In the genomic region with DNA sequence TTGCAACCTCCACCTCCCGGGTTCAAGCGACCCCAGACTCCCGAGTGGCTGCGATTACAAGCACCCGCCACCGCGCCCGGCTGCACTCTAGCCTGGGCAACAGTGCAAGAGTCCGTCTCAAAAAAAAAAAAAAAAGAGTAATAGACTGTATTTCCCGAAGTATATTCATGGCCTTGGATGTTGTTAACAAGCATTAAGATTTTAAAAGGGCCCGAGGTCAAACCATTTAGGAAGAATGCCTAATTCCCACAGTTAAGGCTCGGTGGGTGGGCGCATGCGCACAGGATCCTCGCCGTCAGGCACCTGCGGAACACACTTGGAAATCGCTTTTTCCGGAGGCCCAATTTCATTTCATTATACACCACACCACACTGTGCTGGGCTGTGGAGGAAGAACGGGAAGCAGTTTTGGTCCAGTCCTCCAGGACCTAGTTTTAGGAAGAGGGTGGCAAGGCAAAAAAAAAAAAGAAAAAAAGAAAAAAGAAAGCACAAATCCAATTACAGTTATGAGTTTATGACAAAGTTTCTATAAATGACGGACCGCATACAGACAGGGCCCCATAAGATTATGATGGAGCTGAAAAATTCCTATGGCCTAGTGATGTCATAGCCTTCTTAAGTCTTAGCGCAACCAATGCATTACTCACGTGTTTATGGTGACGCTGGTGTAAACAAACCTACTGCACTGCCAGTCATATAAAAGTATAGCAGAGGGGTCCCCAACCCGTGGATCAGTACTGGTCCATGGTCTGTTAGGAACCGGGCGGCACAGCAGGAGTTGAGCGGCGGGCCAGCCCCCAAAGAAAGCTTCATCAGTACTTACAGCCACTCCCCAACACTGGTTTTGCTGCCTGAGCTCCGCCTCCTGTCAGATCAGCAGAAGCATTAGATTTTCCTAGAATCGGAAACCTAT, we compare ENCODE assay signal across 8 cellular contexts. TPM values are rescaled to one million over a fixed set of nuclear protein-coding genes. Genes with fewer than 3 reads are reported as not detected.
DNase-seq lines count a peak whose midpoint lies in the region; ATAC-seq and TF ChIP-seq lines count a peak whose summit lies in the region.

No MANE protein-coding gene starts in this region.

- H3K4me1 Mint-ChIP-seq in activated T-cell treated with anti-CD3 and anti-CD28 coated beads, Interleukin-2, amount 50 U/mL, for 72 hours (ENCODE audit: low read depth): peaks cover 22% of the 10 kb centered on the region

- H3K36me3 ChIP-seq in IMR-90 (ENCODE audit: control insufficient read depth, insufficient read depth, low read length): no peaks in the 10 kb centered on the region
- H3K36me3 ChIP-seq in neutrophil: no peaks in the 10 kb centered on the region

- H3K9me3 ChIP-seq in IMR-90 (ENCODE audit: control insufficient read depth, insufficient read depth, low read length) (no peaks in the 10 kb centered on the region), neutrophil (no peaks in the 10 kb centered on the region)

- peak overlapping the region; percentile 91 for H3K4me2 ChIP-seq in IMR-90 (ENCODE audit: low read depth, low read length)

- H3K9me1 ChIP-seq in IMR-90 (ENCODE audit: insufficient read depth, low read length): no peaks in the 10 kb centered on the region

- TF ChIP-seq CTCF in IMR-90 (conservative IDR thresholded peaks at IDR 0.05; ENCODE audit: low read depth, low read length): no peak
- no peak for TF ChIP-seq CTCF in fibroblast of villous mesenchyme (IDR thresholded peaks at IDR 0.05; ENCODE audit: insufficient read depth, low read depth, low read length)
- no peak for TF ChIP-seq CTCF in neutrophil (IDR thresholded peaks at IDR 0.05)
- TF ChIP-seq CTCF in omental fat pad (IDR thresholded peaks at IDR 0.05): no peak

- H4K5ac ChIP-seq in IMR-90 (ENCODE audit: low read depth, low read length): no peak overlapping the region

- H3K27me3 ChIP-seq in IMR-90 (ENCODE audit: control insufficient read depth, insufficient read depth, low read length): peaks cover 4% of the 10 kb centered on the region
- H3K27me3 ChIP-seq in neutrophil: peaks cover 26% of the 10 kb centered on the region

- TF ChIP-seq POLR2A in IMR-90 (IDR thresholded peaks at IDR 0.05; ENCODE audit: low read depth, low read length): no peak

- peak; percentile 63 for ATAC-seq in IMR-90 (ENCODE audit: low read depth)
- ATAC-seq in activated T-cell treated with anti-CD3 and anti-CD28 coated beads, Interleukin-2, amount 50 U/mL, for 72 hours (replicated peaks in 1 of 2): peak; percentile 66 to 80
- no peak for ATAC-seq in omental fat pad (ENCODE audit: low FRiP score)
- no peak for ATAC-seq in HG02970 (IDR thresholded peaks at IDR 0.05; ENCODE audit: low FRiP score, unreplicated experiment)

- dilution Hi-C loops in IMR-90 (cut with HindIII; ENCODE audit: low sequenced_read_pairs, unreplicated experiment): no loop called here

- H3K27ac ChIP-seq in IMR-90 (ENCODE audit: insufficient read depth, low read length): no peak overlapping the region
- H3K27ac ChIP-seq in neutrophil: no peak overlapping the region

- intact Hi-C loops in IMR-90 (cut with micrococcal nuclease): no loop called here

- TF ChIP-seq RAD21 in IMR-90 (IDR thresholded peaks at IDR 0.05; ENCODE audit: low read length): no peak

- H4K20me1 ChIP-seq in IMR-90 (ENCODE audit: insufficient read depth, low read length): no peaks in the 10 kb centered on the region; the same call in 1 of the 2 replicates

- H3K23ac ChIP-seq in IMR-90 (ENCODE audit: low read depth, low read length): no peak overlapping the region

- H3K9ac ChIP-seq in IMR-90 (ENCODE audit: low read depth, low read length): no peak overlapping the region

- H3K56ac ChIP-seq in IMR-90 (ENCODE audit: extremely low read depth, insufficient read depth, low read length): no peak overlapping the region

- WGBS in IMR-90 (ENCODE audit: extremely low coverage in 2 of 2, insufficient read length in 1 of 2), 2 experiments: 11% methylated on average over 6 of the region's 32 CpGs; no CpG with 5 or more reads in 1 of the 2 experiments

- H2AK5ac ChIP-seq in IMR-90 (ENCODE audit: low read depth, low read length): no peak overlapping the region

- H3K14ac ChIP-seq in IMR-90 (replicated peaks; ENCODE audit: low read depth, low read length): no peak overlapping the region

- no peak overlapping the region for H3K18ac ChIP-seq in IMR-90 (ENCODE audit: low read depth, low read length)

- CTCF ChIA-PET in IMR-90 (lab: Yijun Ruan, JAX): no interaction called here

- no peak overlapping the region for H2BK15ac ChIP-seq in IMR-90 (ENCODE audit: low read depth, low read length)

- in situ Hi-C loops in IMR-90 (cut with MboI; ENCODE audit: low sequenced_read_pairs): no loop called here

- no peak overlapping the region for H2BK5ac ChIP-seq in IMR-90 (ENCODE audit: low read depth, low read length, poor library complexity, severe bottlenecking)

- H2AFZ ChIP-seq in IMR-90 (replicated peaks; ENCODE audit: low read length, poor library complexity): peak overlapping the region; percentile 84

- H4K91ac ChIP-seq in IMR-90 (ENCODE audit: insufficient read depth, low read depth, low read length): no peak overlapping the region

- H3K9me3 Mint-ChIP-seq in activated T-cell treated with anti-CD3 and anti-CD28 coated beads, Interleukin-2, amount 50 U/mL, for 72 hours: no peaks in the 10 kb centered on the region

- no peak overlapping the region for H2BK120ac ChIP-seq in IMR-90 (ENCODE audit: low read depth, low read length)

- H3K4me3 ChIP-seq in IMR-90 (ENCODE audit: insufficient read depth, low read depth, low read length) (peak overlapping the region; percentile 25), fibroblast of villous mesenchyme (ENCODE audit: low read depth, low read length) (peak overlapping the region; percentile 51), neutrophil (ENCODE audit: low read depth in 1 of 2, low read length in 1 of 2) (peak overlapping the region; percentile 53 to 54)

- H3K4me3 Mint-ChIP-seq in activated T-cell treated with anti-CD3 and anti-CD28 coated beads, Interleukin-2, amount 50 U/mL, for 72 hours: peak overlapping the region; percentile 88 to 90

- no peak overlapping the region for H3K4ac ChIP-seq in IMR-90 (ENCODE audit: low read depth, low read length)

- DNase-seq in DMS79 treated with DMSO at 0.1 percent for 48 hours (lab: John Stamatoyannopoulos, UW): peak; percentile 57
- peak; percentile 81 for DNase-seq in IMR-90
- peak; percentile 44 to 45 for DNase-seq in activated T-cell treated with anti-CD3 and anti-CD28 coated beads, Interleukin-2, amount 50 U/mL, for 72 hours
- peak; percentile 72 for DNase-seq in fibroblast of villous mesenchyme (ENCODE audit: low read depth)
- DNase-seq in omental fat pad (ENCODE audit: low spot score): no peak
- no peak for DNase-seq in NCI-H146 treated with DMSO at 0.1 percent for 48 hours (lab: John Stamatoyannopoulos, UW; ENCODE audit: unreplicated experiment)

- H3K79me1 ChIP-seq in IMR-90 (ENCODE audit: low read depth in 1 of 2, low read length in 2 of 2): no peaks in the 10 kb centered on the region

- H4K8ac ChIP-seq in IMR-90 (ENCODE audit: low read depth in 2 of 2, low read length in 2 of 2): no peak overlapping the region

- H3K36me3 Mint-ChIP-seq in activated T-cell treated with anti-CD3 and anti-CD28 coated beads, Interleukin-2, amount 50 U/mL, for 72 hours (ENCODE audit: insufficient read depth in 2 of 2): no peaks in the 10 kb centered on the region

- BruUV-seq in IMR-90 (replicated peaks; lab: Mats Ljungman, UMichigan): no TSS peak

- H3K27ac Mint-ChIP-seq in activated T-cell treated with anti-CD3 and anti-CD28 coated beads, Interleukin-2, amount 50 U/mL, for 72 hours: no peak overlapping the region

- H3K4me1 ChIP-seq in IMR-90 (ENCODE audit: control insufficient read depth, insufficient read depth, low read length) (no peaks in the 10 kb centered on the region), neutrophil (ENCODE audit: control insufficient read depth in 1 of 2, insufficient read depth in 1 of 2, low read depth in 1 of 2, low read length in 1 of 2) (peaks cover 11 to 20% of the 10 kb centered on the region in 2 experiments)

- no peak overlapping the region for H2AK9ac ChIP-seq in IMR-90 (replicated peaks; ENCODE audit: low read depth, low read length, poor library complexity)

- POLR2A ChIA-PET in IMR-90 (lab: Charles Lee; ENCODE audit: unreplicated experiment): no interaction called here

- H2BK20ac ChIP-seq in IMR-90 (ENCODE audit: low read depth, low read length): no peak overlapping the region

- H3K27me3 Mint-ChIP-seq in activated T-cell treated with anti-CD3 and anti-CD28 coated beads, Interleukin-2, amount 50 U/mL, for 72 hours (ENCODE audit: low read depth): peaks cover 6% of the 10 kb centered on the region

TF ChIP-seq in IMR-90, 13 proteins besides CTCF, POLR2A, EP300 and RAD21:
- TF ChIP-seq CEBPB (IDR thresholded peaks at IDR 0.05; ENCODE audit: low read depth, low read length) (peak; percentile 38; the same call in 1 of the 2 replicates), BHLHE40 (IDR thresholded peaks at IDR 0.05; ENCODE audit: low read depth, low read length) (peak; percentile 83), MAZ (IDR thresholded peaks at IDR 0.05; ENCODE audit: borderline replicate concordance, low read depth, low read length) (no peak), FOS (IDR thresholded peaks at IDR 0.05; ENCODE audit: low read depth, low read length) (peak; percentile 39; the same call in 1 of the 2 replicates), NFE2L2 (IDR thresholded peaks at IDR 0.05; ENCODE audit: low read depth, low read length) (no peak)

RNA-seq across cellular contexts. Expression of a gene that starts 38.2 kb away (rescaled TPM):
- 171 and 188 TPM in 2 replicates for total RNA-seq in IMR-90 (2012; rRNA removed)
- 253 and 256 TPM in 2 replicates for polyA plus RNA-seq in IMR-90 (2012; rRNA removed)
- 141 and 209 TPM in 2 replicates for polyA plus RNA-seq in IMR-90 (2012; cell fraction: cytosol; rRNA removed)
- 46.9 and 78.7 TPM in 2 replicates for polyA plus RNA-seq in IMR-90 (2012; cell fraction: nucleus; rRNA removed; ENCODE audit: low replicate concordance)
- 100 to 1,000 TPM; 231 to 239 TPM for total RNA-seq in activated T-cell treated with anti-CD3 and anti-CD28 coated beads, Interleukin-2, amount 50 U/mL, for 72 hours
- total RNA-seq in fibroblast of villous mesenchyme: 107 and 148 TPM in 2 replicates
- 100 to 1,000 TPM; 284 to 317 (median 305) TPM for total RNA-seq in omental fat pad

Comparison
In these comparisons a context has a peak if more than half of its experiments do, and no peak if none do; other contexts are left out.
1. DNase-seq: peak in DMS79 treated with DMSO at 0.1 percent for 48 hours (single experiment), IMR-90 (single experiment), activated T-cell treated with anti-CD3 and anti-CD28 coated beads, Interleukin-2, amount 50 U/mL, for 72 hours (2 of 2) and fibroblast of villous mesenchyme (single experiment); none in omental fat pad (single experiment) and NCI-H146 treated with DMSO at 0.1 percent for 48 hours (single experiment).
2. ATAC-seq: peak in IMR-90 (single experiment) and activated T-cell treated with anti-CD3 and anti-CD28 coated beads, Interleukin-2, amount 50 U/mL, for 72 hours (2 of 2); none in omental fat pad (single experiment) and HG02970 (single experiment).
3. Peak in every context shown above with its lines, with median percentiles within 50 percentile points of each other: H3K4me3 ChIP-seq.